Comparison of ENCODE assay signal across 31 cellular contexts in genomic region chr16:67412294-67412693, GRCh38. TPM values are rescaled to one million over a fixed set of nuclear protein-coding genes. Genes with fewer than 3 reads are reported as not detected.
"Had no signal": no experiment of that assay in that cellular context is flagged by ENCODE, and none has a peak within 500 bp of the region (broad histone marks: within the 10 kb centered on the region; RNA-seq: fewer than 3 reads in every experiment).

No MANE protein-coding gene starts in this region.

- H3K4me1 ChIP-seq: SJCRH30 had no signal

- H3K27me3 ChIP-seq: ascending aorta, brain microvascular endothelial cell, cardiac muscle cell had no signal

- H3K4me3 Mint-ChIP-seq: activated CD4-positive, alpha-beta memory T cell treated with anti-CD3 and anti-CD28 coated beads, Interleukin-2, amount 10 ng/mL, durations not matched to agents 7 days and 5 days; activated CD4-positive, alpha-beta T cell treated with anti-CD3 and anti-CD28 coated beads for 36 hours; activated naive CD8-positive, alpha-beta T cell treated with anti-CD3 and anti-CD28 coated beads, Interleukin-2, amount 50 U/mL, for 24 hours; activated T-cell treated with anti-CD3 and anti-CD28 coated beads, Interleukin-2, amount 50 U/mL, for 72 hours had no signal

- H3K4me3 ChIP-seq: ascending aorta, cardiac muscle cell, SJCRH30 had no signal

- DNase-seq: activated CD4-positive, alpha-beta memory T cell treated with anti-CD3 and anti-CD28 coated beads, Interleukin-2, amount 10 ng/mL, durations not matched to agents 7 days and 5 days; activated CD4-positive, alpha-beta T cell treated with anti-CD3 and anti-CD28 coated beads for 36 hours; activated CD4-positive, alpha-beta T cell treated with anti-CD3 and anti-CD28 coated beads, Interleukin-2, amount 50 U/mL, for 1 hour; activated CD8-positive, alpha-beta memory T cell treated with anti-CD3 and anti-CD28 coated beads, Interleukin-2, amount 50 U/mL, for 4 hours; activated naive CD8-positive, alpha-beta T cell treated with anti-CD3 and anti-CD28 coated beads, Interleukin-2, amount 50 U/mL, for 24 hours; activated T-cell treated with anti-CD3 and anti-CD28 coated beads, Interleukin-2, amount 50 U/mL, for 72 hours; amniotic stem cell; brain microvascular endothelial cell; NCI-H1092; NCI-H1417; NCI-H1930; NCI-H2107; NCI-H510A treated with DMSO at 0.1 percent for 48 hours; NCI-H69; NK-92 treated with Interleukin-12 subunit alpha and Interleukin-12 subunit beta, amount 100 ng/mL, for 24 hours; OCI-M1; Right ventricle myocardium superior; SJCRH30; SK-N-SH; T-helper 1 cell had no signal

- H3K9me3 ChIP-seq: ascending aorta, SJCRH30, SK-N-SH had no signal

- H3K4me2 ChIP-seq: KMS-11, SK-N-SH had no signal

- H3K36me3 ChIP-seq: ascending aorta, brain microvascular endothelial cell, cardiac muscle cell, SJCRH30 had no signal

- ATAC-seq: activated CD4-positive, alpha-beta T cell treated with anti-CD3 and anti-CD28 coated beads for 36 hours; activated naive CD4-positive, alpha-beta T cell treated with anti-CD3 and anti-CD28 coated beads, Interleukin-2, amount 50 U/mL, for 72 hours; activated naive CD8-positive, alpha-beta T cell treated with anti-CD3 and anti-CD28 coated beads, Interleukin-2, amount 50 U/mL, for 24 hours; activated T-cell treated with anti-CD3 and anti-CD28 coated beads, Interleukin-2, amount 50 U/mL, for 72 hours; Panc1 had no signal

- H3K27ac Mint-ChIP-seq: activated CD4-positive, alpha-beta memory T cell treated with anti-CD3 and anti-CD28 coated beads, Interleukin-2, amount 10 ng/mL, durations not matched to agents 7 days and 5 days; activated CD4-positive, alpha-beta T cell treated with anti-CD3 and anti-CD28 coated beads for 36 hours; activated naive CD4-positive, alpha-beta T cell treated with anti-CD3 and anti-CD28 coated beads, Interleukin-2, amount 50 U/mL, for 72 hours; activated naive CD8-positive, alpha-beta T cell treated with anti-CD3 and anti-CD28 coated beads, Interleukin-2, amount 50 U/mL, for 24 hours; activated T-cell treated with anti-CD3 and anti-CD28 coated beads, Interleukin-2, amount 50 U/mL, for 72 hours; activated T-helper 2 cell treated with anti-CD3 and anti-CD28 coated beads, Interferon-gamma antibody, Interleukin-2, Interleukin-4, amounts not matched to agents 10 μg/mL and 5 μg/mL and 100 μg/mL, durations not matched to agents 14 hours and 24 hours and 36 hours had no signal

- H3K27ac ChIP-seq: ascending aorta, brain microvascular endothelial cell, cardiac muscle cell, KMS-11, RWPE1, SJCRH30, VCaP had no signal

- H3K9ac ChIP-seq: KMS-11, SK-N-SH had no signal

- H3K9me3 Mint-ChIP-seq: activated CD4-positive, alpha-beta memory T cell treated with anti-CD3 and anti-CD28 coated beads, Interleukin-2, amount 10 ng/mL, durations not matched to agents 7 days and 5 days; activated naive CD4-positive, alpha-beta T cell treated with anti-CD3 and anti-CD28 coated beads, Interleukin-2, amount 50 U/mL, for 72 hours; activated naive CD8-positive, alpha-beta T cell treated with anti-CD3 and anti-CD28 coated beads, Interleukin-2, amount 50 U/mL, for 24 hours; activated T-cell treated with anti-CD3 and anti-CD28 coated beads, Interleukin-2, amount 50 U/mL, for 72 hours; activated T-helper 2 cell treated with anti-CD3 and anti-CD28 coated beads, Interferon-gamma antibody, Interleukin-2, Interleukin-4, amounts not matched to agents 10 μg/mL and 5 μg/mL and 100 μg/mL, durations not matched to agents 14 hours and 24 hours and 36 hours had no signal

RNA-seq across cellular contexts. Expression of gene ZDHHC1, which starts 4.0 kb away (rescaled TPM):
- total RNA-seq: SJCRH30 had no signal

RNA-seq across cellular contexts. Expression of gene HSD11B2, which starts 18.6 kb away (rescaled TPM):
- total RNA-seq: activated CD4-positive, alpha-beta memory T cell treated with anti-CD3 and anti-CD28 coated beads, Interleukin-2, amount 10 ng/mL, durations not matched to agents 7 days and 5 days had no signal

RNA-seq across cellular contexts. Expression of gene TPPP3, which starts 19.0 kb away (rescaled TPM):
- total RNA-seq: activated CD4-positive, alpha-beta memory T cell treated with anti-CD3 and anti-CD28 coated beads, Interleukin-2, amount 10 ng/mL, durations not matched to agents 7 days and 5 days; activated CD4-positive, alpha-beta T cell treated with anti-CD3 and anti-CD28 coated beads for 36 hours; activated CD8-positive, alpha-beta memory T cell treated with anti-CD3 and anti-CD28 coated beads for 36 hours; activated naive CD4-positive, alpha-beta T cell treated with anti-CD3 and anti-CD28 coated beads, Interleukin-2, amount 50 U/mL, for 72 hours; activated T-helper 2 cell treated with anti-CD3 and anti-CD28 coated beads, Interferon-gamma antibody, Interleukin-2, Interleukin-4, amounts not matched to agents 10 μg/mL and 5 μg/mL and 100 μg/mL, durations not matched to agents 14 hours and 24 hours and 36 hours; MCF 10A; T-helper 2 cell treated with Interferon-gamma antibody and Interleukin-4, amounts not matched to agents 100 ng/mL and 5 ng/mL, for 36 hours had no signal
